1 cellular context compared by ENCODE assay signal in the genomic region with DNA sequence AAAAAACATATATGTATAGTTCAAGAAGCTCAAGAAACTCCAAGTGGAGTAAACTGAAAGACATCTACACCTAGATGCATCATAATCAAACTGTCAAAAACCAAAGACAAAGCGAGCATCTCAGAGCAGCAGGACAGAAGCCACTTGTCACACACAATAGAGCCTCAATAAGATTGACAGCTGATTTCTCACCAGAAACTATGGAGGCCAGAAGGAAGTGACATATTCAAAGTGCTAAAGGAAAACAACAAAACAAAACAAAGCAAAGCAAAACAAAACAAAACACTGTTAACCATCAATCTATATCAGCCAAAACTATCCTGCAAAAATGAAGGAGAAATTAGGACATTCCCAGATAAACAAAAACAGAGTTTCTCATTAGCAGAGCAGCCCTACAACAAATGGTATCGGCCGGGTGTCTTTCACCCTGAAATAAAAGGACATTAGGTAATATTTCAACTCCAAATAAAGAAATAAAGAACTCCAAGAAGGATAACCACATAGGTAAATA.
TF ChIP-seq lines count a peak whose summit lies in the region.

No MANE protein-coding gene starts in this region.

TF ChIP-seq in HEK293, 187 proteins besides CTCF, POLR2A, EP300 and RAD21 (continued from another document and continues in another):
- TF ChIP-seq, protein P1, sequence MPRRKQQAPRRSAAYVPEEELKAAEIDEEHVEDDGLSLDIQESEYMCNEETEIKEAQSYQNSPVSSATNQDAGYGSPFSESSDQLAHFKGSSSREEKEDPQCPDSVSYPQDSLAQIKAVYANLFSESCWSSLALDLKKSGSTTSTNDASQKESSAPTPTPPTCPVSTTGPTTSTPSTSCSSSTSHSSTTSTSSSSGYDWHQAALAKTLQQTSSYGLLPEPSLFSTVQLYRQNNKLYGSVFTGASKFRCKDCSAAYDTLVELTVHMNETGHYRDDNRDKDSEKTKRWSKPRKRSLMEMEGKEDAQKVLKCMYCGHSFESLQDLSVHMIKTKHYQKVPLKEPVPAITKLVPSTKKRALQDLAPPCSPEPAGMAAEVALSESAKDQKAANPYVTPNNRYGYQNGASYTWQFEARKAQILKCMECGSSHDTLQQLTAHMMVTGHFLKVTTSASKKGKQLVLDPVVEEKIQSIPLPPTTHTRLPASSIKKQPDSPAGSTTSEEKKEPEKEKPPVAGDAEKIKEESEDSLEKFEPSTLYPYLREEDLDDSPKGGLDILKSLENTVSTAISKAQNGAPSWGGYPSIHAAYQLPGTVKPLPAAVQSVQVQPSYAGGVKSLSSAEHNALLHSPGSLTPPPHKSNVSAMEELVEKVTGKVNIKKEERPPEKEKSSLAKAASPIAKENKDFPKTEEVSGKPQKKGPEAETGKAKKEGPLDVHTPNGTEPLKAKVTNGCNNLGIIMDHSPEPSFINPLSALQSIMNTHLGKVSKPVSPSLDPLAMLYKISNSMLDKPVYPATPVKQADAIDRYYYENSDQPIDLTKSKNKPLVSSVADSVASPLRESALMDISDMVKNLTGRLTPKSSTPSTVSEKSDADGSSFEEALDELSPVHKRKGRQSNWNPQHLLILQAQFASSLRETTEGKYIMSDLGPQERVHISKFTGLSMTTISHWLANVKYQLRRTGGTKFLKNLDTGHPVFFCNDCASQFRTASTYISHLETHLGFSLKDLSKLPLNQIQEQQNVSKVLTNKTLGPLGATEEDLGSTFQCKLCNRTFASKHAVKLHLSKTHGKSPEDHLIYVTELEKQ (tag by site-specific recombination; IDR thresholded peaks at IDR 0.05; ENCODE audit: borderline replicate concordance), result no peak
- TF ChIP-seq KLF16 (tag by site-specific recombination; IDR thresholded peaks at IDR 0.05), result no peak
- TF ChIP-seq ZNF558 (tag by site-specific recombination; IDR thresholded peaks at IDR 0.05), result peak; percentile 58; the same call in 1 of the 2 replicates
- TF ChIP-seq, protein P2, sequence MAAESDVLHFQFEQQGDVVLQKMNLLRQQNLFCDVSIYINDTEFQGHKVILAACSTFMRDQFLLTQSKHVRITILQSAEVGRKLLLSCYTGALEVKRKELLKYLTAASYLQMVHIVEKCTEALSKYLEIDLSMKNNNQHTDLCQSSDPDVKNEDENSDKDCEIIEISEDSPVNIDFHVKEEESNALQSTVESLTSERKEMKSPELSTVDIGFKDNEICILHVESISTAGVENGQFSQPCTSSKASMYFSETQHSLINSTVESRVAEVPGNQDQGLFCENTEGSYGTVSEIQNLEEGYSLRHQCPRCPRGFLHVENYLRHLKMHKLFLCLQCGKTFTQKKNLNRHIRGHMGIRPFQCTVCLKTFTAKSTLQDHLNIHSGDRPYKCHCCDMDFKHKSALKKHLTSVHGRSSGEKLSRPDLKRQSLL (tag by site-specific recombination; IDR thresholded peaks at IDR 0.05), result no peak
- peak; percentile 6; the same call in 1 of the 2 replicates for TF ChIP-seq ZNF560 (tag by site-specific recombination; IDR thresholded peaks at IDR 0.05; ENCODE audit: borderline replicate concordance)
- TF ChIP-seq, protein P3, sequence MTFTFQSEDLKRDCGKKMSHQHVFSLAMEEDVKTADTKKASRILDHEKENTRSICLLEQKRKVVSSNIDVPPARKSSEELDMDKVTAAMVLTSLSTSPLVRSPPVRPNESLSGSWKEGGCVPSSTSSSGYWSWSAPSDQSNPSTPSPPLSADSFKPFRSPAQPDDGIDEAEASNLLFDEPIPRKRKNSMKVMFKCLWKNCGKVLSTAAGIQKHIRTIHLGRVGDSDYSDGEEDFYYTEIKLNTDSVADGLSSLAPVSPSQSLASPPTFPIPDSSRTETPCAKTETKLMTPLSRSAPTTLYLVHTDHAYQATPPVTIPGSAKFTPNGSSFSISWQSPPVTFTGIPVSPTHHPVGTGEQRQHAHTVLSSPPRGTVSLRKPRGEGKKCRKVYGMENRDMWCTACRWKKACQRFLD (tag by site-specific recombination; IDR thresholded peaks at IDR 0.05), result no peak
- TF ChIP-seq ZNF19 (tag by site-specific recombination; IDR thresholded peaks at IDR 0.05; ENCODE audit: low read depth), result no peak
- TF ChIP-seq ZNF600 (tag by site-specific recombination; IDR thresholded peaks at IDR 0.05), result no peak
- no peak for TF ChIP-seq MZF1 (tag by site-specific recombination; IDR thresholded peaks at IDR 0.05; ENCODE audit: borderline replicate concordance)
- no peak for TF ChIP-seq ZNF521 (tag by site-specific recombination; IDR thresholded peaks at IDR 0.05)
- TF ChIP-seq ZNF211 (tag by site-specific recombination; IDR thresholded peaks at IDR 0.05; ENCODE audit: low read depth), result no peak
- TF ChIP-seq, protein P4, sequence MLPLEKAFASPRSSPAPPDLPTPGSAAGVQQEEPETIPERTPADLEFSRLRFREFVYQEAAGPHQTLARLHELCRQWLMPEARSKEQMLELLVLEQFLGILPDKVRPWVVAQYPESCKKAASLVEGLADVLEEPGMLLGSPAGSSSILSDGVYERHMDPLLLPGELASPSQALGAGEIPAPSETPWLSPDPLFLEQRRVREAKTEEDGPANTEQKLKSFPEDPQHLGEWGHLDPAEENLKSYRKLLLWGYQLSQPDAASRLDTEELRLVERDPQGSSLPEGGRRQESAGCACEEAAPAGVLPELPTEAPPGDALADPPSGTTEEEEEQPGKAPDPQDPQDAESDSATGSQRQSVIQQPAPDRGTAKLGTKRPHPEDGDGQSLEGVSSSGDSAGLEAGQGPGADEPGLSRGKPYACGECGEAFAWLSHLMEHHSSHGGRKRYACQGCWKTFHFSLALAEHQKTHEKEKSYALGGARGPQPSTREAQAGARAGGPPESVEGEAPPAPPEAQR (tag by site-specific recombination; IDR thresholded peaks at IDR 0.05), result no peak
- peak; percentile 58; the same call in 1 of the 2 replicates for TF ChIP-seq ZNF610 (tag by site-specific recombination; IDR thresholded peaks at IDR 0.05; ENCODE audit: borderline replicate concordance)
- TF ChIP-seq MYNN (tag by site-specific recombination; IDR thresholded peaks at IDR 0.05; ENCODE audit: borderline replicate concordance), result no peak
- TF ChIP-seq ZNF791 (tag by site-specific recombination; IDR thresholded peaks at IDR 0.05), result peak; percentile 42; the same call in 1 of the 2 replicates
- TF ChIP-seq, protein P5, sequence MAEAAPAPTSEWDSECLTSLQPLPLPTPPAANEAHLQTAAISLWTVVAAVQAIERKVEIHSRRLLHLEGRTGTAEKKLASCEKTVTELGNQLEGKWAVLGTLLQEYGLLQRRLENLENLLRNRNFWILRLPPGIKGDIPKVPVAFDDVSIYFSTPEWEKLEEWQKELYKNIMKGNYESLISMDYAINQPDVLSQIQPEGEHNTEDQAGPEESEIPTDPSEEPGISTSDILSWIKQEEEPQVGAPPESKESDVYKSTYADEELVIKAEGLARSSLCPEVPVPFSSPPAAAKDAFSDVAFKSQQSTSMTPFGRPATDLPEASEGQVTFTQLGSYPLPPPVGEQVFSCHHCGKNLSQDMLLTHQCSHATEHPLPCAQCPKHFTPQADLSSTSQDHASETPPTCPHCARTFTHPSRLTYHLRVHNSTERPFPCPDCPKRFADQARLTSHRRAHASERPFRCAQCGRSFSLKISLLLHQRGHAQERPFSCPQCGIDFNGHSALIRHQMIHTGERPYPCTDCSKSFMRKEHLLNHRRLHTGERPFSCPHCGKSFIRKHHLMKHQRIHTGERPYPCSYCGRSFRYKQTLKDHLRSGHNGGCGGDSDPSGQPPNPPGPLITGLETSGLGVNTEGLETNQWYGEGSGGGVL (tag by site-specific recombination; IDR thresholded peaks at IDR 0.05), result no peak
- TF ChIP-seq ZNF341 (tag by site-specific recombination; IDR thresholded peaks at IDR 0.05; ENCODE audit: low read depth), result no peak
- TF ChIP-seq KLF8 (tag by site-specific recombination; IDR thresholded peaks at IDR 0.05), result 0 out of 2 replicates have a peak, but pooled peaks have one; percentile 21
- no peak for TF ChIP-seq ZNF596 (tag by site-specific recombination; IDR thresholded peaks at IDR 0.05)
- TF ChIP-seq, protein P6, sequence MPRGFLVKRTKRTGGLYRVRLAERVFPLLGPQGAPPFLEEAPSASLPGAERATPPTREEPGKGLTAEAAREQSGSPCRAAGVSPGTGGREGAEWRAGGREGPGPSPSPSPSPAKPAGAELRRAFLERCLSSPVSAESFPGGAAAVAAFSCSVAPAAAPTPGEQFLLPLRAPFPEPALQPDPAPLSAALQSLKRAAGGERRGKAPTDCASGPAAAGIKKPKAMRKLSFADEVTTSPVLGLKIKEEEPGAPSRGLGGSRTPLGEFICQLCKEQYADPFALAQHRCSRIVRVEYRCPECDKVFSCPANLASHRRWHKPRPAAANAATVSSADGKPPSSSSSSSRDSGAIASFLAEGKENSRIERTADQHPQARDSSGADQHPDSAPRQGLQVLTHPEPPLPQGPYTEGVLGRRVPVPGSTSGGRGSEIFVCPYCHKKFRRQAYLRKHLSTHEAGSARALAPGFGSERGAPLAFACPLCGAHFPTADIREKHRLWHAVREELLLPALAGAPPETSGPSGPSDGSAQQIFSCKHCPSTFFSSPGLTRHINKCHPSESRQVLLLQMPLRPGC (tag by site-specific recombination; IDR thresholded peaks at IDR 0.05), result no peak
- TF ChIP-seq ZNF248 (tag by site-specific recombination; IDR thresholded peaks at IDR 0.05), result peak; percentile 64; the same call in 1 of the 2 replicates
- TF ChIP-seq OVOL3 (tag by site-specific recombination; IDR thresholded peaks at IDR 0.05), result no peak
- no peak for TF ChIP-seq ZNF660 (tag by site-specific recombination; IDR thresholded peaks at IDR 0.05)
- no peak for TF ChIP-seq ZNF843 (tag by site-specific recombination; IDR thresholded peaks at IDR 0.05)
- TF ChIP-seq, protein P7, sequence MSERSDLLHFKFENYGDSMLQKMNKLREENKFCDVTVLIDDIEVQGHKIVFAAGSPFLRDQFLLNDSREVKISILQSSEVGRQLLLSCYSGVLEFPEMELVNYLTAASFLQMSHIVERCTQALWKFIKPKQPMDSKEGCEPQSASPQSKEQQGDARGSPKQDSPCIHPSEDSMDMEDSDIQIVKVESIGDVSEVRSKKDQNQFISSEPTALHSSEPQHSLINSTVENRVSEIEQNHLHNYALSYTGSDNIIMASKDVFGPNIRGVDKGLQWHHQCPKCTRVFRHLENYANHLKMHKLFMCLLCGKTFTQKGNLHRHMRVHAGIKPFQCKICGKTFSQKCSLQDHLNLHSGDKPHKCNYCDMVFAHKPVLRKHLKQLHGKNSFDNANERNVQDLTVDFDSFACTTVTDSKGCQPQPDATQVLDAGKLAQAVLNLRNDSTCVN (tag by site-specific recombination; optimal IDR thresholded peaks at IDR 0.05), result no peak
- TF ChIP-seq, protein P8, sequence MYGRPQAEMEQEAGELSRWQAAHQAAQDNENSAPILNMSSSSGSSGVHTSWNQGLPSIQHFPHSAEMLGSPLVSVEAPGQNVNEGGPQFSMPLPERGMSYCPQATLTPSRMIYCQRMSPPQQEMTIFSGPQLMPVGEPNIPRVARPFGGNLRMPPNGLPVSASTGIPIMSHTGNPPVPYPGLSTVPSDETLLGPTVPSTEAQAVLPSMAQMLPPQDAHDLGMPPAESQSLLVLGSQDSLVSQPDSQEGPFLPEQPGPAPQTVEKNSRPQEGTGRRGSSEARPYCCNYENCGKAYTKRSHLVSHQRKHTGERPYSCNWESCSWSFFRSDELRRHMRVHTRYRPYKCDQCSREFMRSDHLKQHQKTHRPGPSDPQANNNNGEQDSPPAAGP (tag by site-specific recombination; IDR thresholded peaks at IDR 0.05), result no peak
- no peak for TF ChIP-seq GLI4 (tag by site-specific recombination; IDR thresholded peaks at IDR 0.05)
- peak; percentile 10; the same call in 1 of the 2 replicates for TF ChIP-seq ZNF555 (tag by site-specific recombination; conservative IDR thresholded peaks at IDR 0.05)
- TF ChIP-seq ZNF664 (tag by site-specific recombination; IDR thresholded peaks at IDR 0.05), result no peak
- TF ChIP-seq ZNF76 (tag by site-specific recombination; IDR thresholded peaks at IDR 0.05; ENCODE audit: borderline replicate concordance, low read depth), result no peak
- no peak for TF ChIP-seq ZNF658 (tag by site-specific recombination; IDR thresholded peaks at IDR 0.05)
- no peak for TF ChIP-seq ZFP37 (tag by site-specific recombination; IDR thresholded peaks at IDR 0.05)
- no peak for TF ChIP-seq ZNF114 (tag by site-specific recombination; IDR thresholded peaks at IDR 0.05)
- TF ChIP-seq, protein P9, sequence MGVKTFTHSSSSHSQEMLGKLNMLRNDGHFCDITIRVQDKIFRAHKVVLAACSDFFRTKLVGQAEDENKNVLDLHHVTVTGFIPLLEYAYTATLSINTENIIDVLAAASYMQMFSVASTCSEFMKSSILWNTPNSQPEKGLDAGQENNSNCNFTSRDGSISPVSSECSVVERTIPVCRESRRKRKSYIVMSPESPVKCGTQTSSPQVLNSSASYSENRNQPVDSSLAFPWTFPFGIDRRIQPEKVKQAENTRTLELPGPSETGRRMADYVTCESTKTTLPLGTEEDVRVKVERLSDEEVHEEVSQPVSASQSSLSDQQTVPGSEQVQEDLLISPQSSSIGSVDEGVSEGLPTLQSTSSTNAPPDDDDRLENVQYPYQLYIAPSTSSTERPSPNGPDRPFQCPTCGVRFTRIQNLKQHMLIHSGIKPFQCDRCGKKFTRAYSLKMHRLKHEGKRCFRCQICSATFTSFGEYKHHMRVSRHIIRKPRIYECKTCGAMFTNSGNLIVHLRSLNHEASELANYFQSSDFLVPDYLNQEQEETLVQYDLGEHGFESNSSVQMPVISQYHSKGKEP (tag by site-specific recombination; IDR thresholded peaks at IDR 0.05), result no peak
- peak; percentile 92 for TF ChIP-seq SETDB1 (IDR thresholded peaks at IDR 0.05; ENCODE audit: insufficient read length, low read length)
- TF ChIP-seq ZSCAN23 (tag by site-specific recombination; IDR thresholded peaks at IDR 0.05), result no peak
- no peak for TF ChIP-seq ZNF121 (tag by site-specific recombination; IDR thresholded peaks at IDR 0.05)
- TF ChIP-seq, protein P10, sequence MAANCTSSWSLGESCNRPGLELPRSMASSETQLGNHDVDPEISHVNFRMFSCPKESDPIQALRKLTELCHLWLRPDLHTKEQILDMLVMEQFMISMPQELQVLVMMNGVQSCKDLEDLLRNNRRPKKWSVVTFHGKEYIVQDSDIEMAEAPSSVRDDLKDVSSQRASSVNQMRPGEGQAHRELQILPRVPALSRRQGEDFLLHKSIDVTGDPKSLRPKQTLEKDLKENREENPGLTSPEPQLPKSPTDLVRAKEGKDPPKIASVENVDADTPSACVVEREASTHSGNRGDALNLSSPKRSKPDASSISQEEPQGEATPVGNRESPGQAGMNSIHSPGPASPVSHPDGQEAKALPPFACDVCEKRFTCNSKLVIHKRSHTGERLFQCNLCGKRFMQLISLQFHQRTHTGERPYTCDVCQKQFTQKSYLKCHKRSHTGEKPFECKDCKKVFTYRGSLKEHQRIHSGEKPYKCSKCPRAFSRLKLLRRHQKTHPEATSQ (tag by site-specific recombination; IDR thresholded peaks at IDR 0.05), result no peak
- TF ChIP-seq ZNF792 (tag by site-specific recombination; IDR thresholded peaks at IDR 0.05), result no peak
- TF ChIP-seq KLF7 (tag by site-specific recombination; IDR thresholded peaks at IDR 0.05; ENCODE audit: borderline replicate concordance), result no peak
- no peak for TF ChIP-seq ZBTB8A (tag by site-specific recombination; IDR thresholded peaks at IDR 0.05)
- TF ChIP-seq ZNF585B (tag by site-specific recombination; IDR thresholded peaks at IDR 0.05), result no peak
- no peak for TF ChIP-seq ZSCAN16 (tag by site-specific recombination; IDR thresholded peaks at IDR 0.05)
